ENCODE assay signal across 8 cellular contexts in the genomic region with DNA sequence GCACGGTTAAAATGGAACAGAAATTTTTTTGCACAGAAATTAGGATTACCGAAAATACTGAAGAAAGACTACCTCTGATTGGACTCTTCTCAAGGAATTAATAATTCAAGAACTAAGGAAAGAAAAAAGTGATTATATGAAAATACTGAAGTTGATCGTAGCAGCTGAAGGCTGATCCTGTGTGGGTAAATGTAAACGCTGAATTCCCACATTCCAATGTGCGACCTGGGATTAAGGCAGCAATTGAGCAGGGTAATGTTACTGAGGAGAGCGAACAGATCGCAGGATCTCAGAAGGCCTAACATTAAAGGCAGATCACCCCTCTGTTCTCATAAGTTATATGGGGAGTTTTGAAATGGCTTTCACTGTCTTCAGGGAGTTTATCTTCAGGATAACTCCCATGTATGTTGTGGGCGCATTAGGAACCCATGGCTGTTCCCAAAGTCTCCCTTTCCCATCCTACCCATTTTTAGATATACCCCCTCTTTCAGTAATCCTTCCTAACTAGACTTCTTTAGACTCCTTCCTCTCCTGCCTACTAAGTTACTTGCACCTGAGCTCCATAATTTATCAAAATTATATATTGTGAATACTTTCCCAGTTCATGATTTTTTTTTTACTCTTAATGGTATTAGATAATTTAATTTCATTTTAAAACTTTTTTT. TPM values are rescaled to one million over a fixed set of nuclear protein-coding genes. Genes with fewer than 3 reads are reported as not detected.
A peak's percentile ranks its signal among the peaks of the same experiment; 100 is the strongest.
DNase-seq lines count a peak whose midpoint lies in the region; ATAC-seq and TF ChIP-seq lines count a peak whose summit lies in the region.

No MANE protein-coding gene starts in this region.

- peaks cover 31% of the 10 kb centered on the region for H3K36me3 Mint-ChIP-seq in activated T-helper 17 cell treated with anti-CD3 and anti-CD28 coated beads, Interleukin-2, amount 50 U/mL, for 72 hours (ENCODE audit: low read depth)

- H3K4me3 Mint-ChIP-seq in activated T-helper 17 cell treated with anti-CD3 and anti-CD28 coated beads, Interleukin-2, amount 50 U/mL, for 72 hours: peak overlapping the region; percentile 88

- DNase-seq in heart right ventricle: no peak
- DNase-seq in left cardiac atrium: no peak
- no peak for DNase-seq in kidney epithelial cell (ENCODE audit: low read depth)
- DNase-seq in uterus: no peak
- no peak for DNase-seq in H4 (ENCODE audit: low spot score)
- no peak for DNase-seq in adrenal gland

- H3K27ac ChIP-seq in heart right ventricle (peak overlapping the region in 9 of 10 donors; percentile 79 to 92 (median 88)), uterus (peak overlapping the region; percentile 68 to 86), adrenal gland (no peak overlapping the region)

- H3K27ac Mint-ChIP-seq in activated T-helper 17 cell treated with anti-CD3 and anti-CD28 coated beads, Interleukin-2, amount 50 U/mL, for 72 hours: peak overlapping the region; percentile 97

- H3K4me1 Mint-ChIP-seq in activated T-helper 17 cell treated with anti-CD3 and anti-CD28 coated beads, Interleukin-2, amount 50 U/mL, for 72 hours: peaks cover 37% of the 10 kb centered on the region

- WGBS in heart right ventricle, 2 donors: 42 to 45% methylated on average over 8 of the region's 8 CpGs
- 40 to 46% (median 44%) methylated on average over 8 of the region's 8 CpGs for WGBS in adrenal gland, 4 donors

- H3K27me3 Mint-ChIP-seq in activated T-helper 17 cell treated with anti-CD3 and anti-CD28 coated beads, Interleukin-2, amount 50 U/mL, for 72 hours: no peaks in the 10 kb centered on the region

- intact Hi-C loops in heart right ventricle (cut with DNase I) (loop anchor here in 7 of 10 donors (2.0 to 10.0 kb wide), 8 partner anchors 73 to 155 kb away; a partner anchor contains a TSS), left cardiac atrium (cut with DNase I) (loop anchor here in 1 of 2 donors (2.0 to 10.0 kb wide), 2 partner anchors 79 to 153 kb away; a partner anchor contains a TSS), uterus (cut with DNase I; ENCODE audit: low total_unique reads) (no loop called here), adrenal gland (cut with DNase I) (loop anchor here in 1 of 2 donors (5.0 kb wide), 1 partner anchor 80 kb away; a partner anchor contains a TSS)

- no peak for TF ChIP-seq CTCF in heart right ventricle (IDR thresholded peaks at IDR 0.05)
- TF ChIP-seq CTCF in kidney epithelial cell (IDR thresholded peaks at IDR 0.05; ENCODE audit: insufficient read depth, low read length, poor library complexity, severe bottlenecking): no peak
- TF ChIP-seq CTCF in uterus (IDR thresholded peaks at IDR 0.05): no peak
- TF ChIP-seq CTCF in adrenal gland (IDR thresholded peaks at IDR 0.05): no peak

- H3K4me1 ChIP-seq in heart right ventricle (peaks cover 0 to 25% (median 18%) of the 10 kb centered on the region in 9 donors), uterus (peaks cover 0 to 8% of the 10 kb centered on the region in 2 donors), adrenal gland (replicated peaks in 1 of 2) (peaks cover 0 to 8% of the 10 kb centered on the region in 2 donors)

- H3K9me3 Mint-ChIP-seq in activated T-helper 17 cell treated with anti-CD3 and anti-CD28 coated beads, Interleukin-2, amount 50 U/mL, for 72 hours: no peaks in the 10 kb centered on the region

- H3K36me3 ChIP-seq in heart right ventricle (peaks cover 0 to 28% (median 10%) of the 10 kb centered on the region in 9 donors), kidney epithelial cell (ENCODE audit: control insufficient read depth, insufficient read depth, low read length) (no peaks in the 10 kb centered on the region), uterus (no peaks in the 10 kb centered on the region), adrenal gland (replicated peaks in 1 of 2) (no peaks in the 10 kb centered on the region)

- no peak for TF ChIP-seq POLR2A in uterus (IDR thresholded peaks at IDR 0.05)
- no peak for TF ChIP-seq POLR2A in adrenal gland (IDR thresholded peaks at IDR 0.05)

- no peaks in the 10 kb centered on the region for H3K27me3 ChIP-seq in heart right ventricle
- H3K27me3 ChIP-seq in kidney epithelial cell (ENCODE audit: control insufficient read depth, insufficient read depth, low read length): no peaks in the 10 kb centered on the region
- no peaks in the 10 kb centered on the region for H3K27me3 ChIP-seq in uterus
- no peaks in the 10 kb centered on the region for H3K27me3 ChIP-seq in adrenal gland

- ATAC-seq in heart right ventricle: no peak
- no peak for ATAC-seq in left cardiac atrium
- no peak for ATAC-seq in activated T-helper 17 cell treated with anti-CD3 and anti-CD28 coated beads, Interleukin-2, amount 50 U/mL, for 72 hours (replicated peaks)
- ATAC-seq in HG02981 (IDR thresholded peaks at IDR 0.05; ENCODE audit: unreplicated experiment): no peak

- H3K4me3 ChIP-seq in heart right ventricle: peak overlapping the region in 9 of 10 donors; percentile 50 to 95 (median 72)
- peak overlapping the region; percentile 67 for H3K4me3 ChIP-seq in kidney epithelial cell (ENCODE audit: low read depth, low read length)
- peak overlapping the region; percentile 56 to 64 for H3K4me3 ChIP-seq in uterus
- H3K4me3 ChIP-seq in adrenal gland: peak overlapping the region in 2 of 4 donors; percentile 63 to 64

- H3K9me3 ChIP-seq in heart right ventricle (peaks cover 0 to 6% (median 0%) of the 10 kb centered on the region in 11 donors), uterus (no peaks in the 10 kb centered on the region), adrenal gland (replicated peaks in 1 of 3) (no peaks in the 10 kb centered on the region)

RNA-seq across cellular contexts. Expression of a gene that starts 1.0 kb away (rescaled TPM):
- total RNA-seq in heart right ventricle: 10 to 100 TPM; 49.1 to 56.6 (median 52.7) TPM
- 10 to 100 TPM; 47.0 to 51.7 TPM for polyA plus RNA-seq in heart right ventricle
- 10 to 100 TPM; 39.0 to 43.5 TPM for total RNA-seq in left cardiac atrium
- total RNA-seq in activated T-helper 17 cell treated with anti-CD3 and anti-CD28 coated beads, Interleukin-2, amount 50 U/mL, for 72 hours: 10 to 100 TPM; 38.0 to 52.6 TPM
- total RNA-seq in kidney epithelial cell: 65.2 and 70.4 TPM in 2 replicates
- 10 to 100 TPM; 15.4 to 60.6 (median 35.7) TPM for total RNA-seq in uterus
- 78.0 and 83.9 TPM in 2 replicates for total RNA-seq in H4 (2014; rRNA removed; shearing (Covaris generic))
- 10 to 100 TPM; 47.7 to 85.0 (median 59.2) TPM for total RNA-seq in adrenal gland
- polyA plus RNA-seq in adrenal gland: 10 to 100 TPM; 16.0 to 46.1 (median 31.2) TPM

RNA-seq across cellular contexts. Expression of a gene that starts 28.2 kb away (rescaled TPM):
- 1 to 10 TPM in 8 of 10 donors, under 1 TPM in 2; 0.61 to 5.1 (median 1.8) TPM for total RNA-seq in heart right ventricle
- under 1 TPM; 0.59 to 0.99 TPM for polyA plus RNA-seq in heart right ventricle
- 1 to 10 TPM; 1.8 to 1.9 TPM for total RNA-seq in left cardiac atrium
- total RNA-seq in activated T-helper 17 cell treated with anti-CD3 and anti-CD28 coated beads, Interleukin-2, amount 50 U/mL, for 72 hours: 10 to 100 TPM; 11.7 to 44.9 TPM
- total RNA-seq in kidney epithelial cell: 289 and 322 TPM in 2 replicates
- 10 to 100 TPM in 1 of 4 donors, 1 to 10 TPM in 1, under 1 TPM in 1, not detected in 1; 0.29 to 16.9 (median 4.5) TPM for total RNA-seq in uterus
- total RNA-seq in H4 (2014; rRNA removed; shearing (Covaris generic)): 0.53 and 0.91 TPM in 2 replicates
- 1 to 10 TPM; 1.3 to 6.6 (median 3.4) TPM for total RNA-seq in adrenal gland
- polyA plus RNA-seq in adrenal gland: 1 to 10 TPM; 2.9 to 5.0 (median 3.9) TPM

Comparison
In these comparisons a context has a peak if more than half of its experiments do, and no peak if none do; other contexts are left out.
1. H3K27ac ChIP-seq: peak in heart right ventricle (9 of 10) and uterus (2 of 2); none in adrenal gland (0 of 5).